In the genomic region with DNA sequence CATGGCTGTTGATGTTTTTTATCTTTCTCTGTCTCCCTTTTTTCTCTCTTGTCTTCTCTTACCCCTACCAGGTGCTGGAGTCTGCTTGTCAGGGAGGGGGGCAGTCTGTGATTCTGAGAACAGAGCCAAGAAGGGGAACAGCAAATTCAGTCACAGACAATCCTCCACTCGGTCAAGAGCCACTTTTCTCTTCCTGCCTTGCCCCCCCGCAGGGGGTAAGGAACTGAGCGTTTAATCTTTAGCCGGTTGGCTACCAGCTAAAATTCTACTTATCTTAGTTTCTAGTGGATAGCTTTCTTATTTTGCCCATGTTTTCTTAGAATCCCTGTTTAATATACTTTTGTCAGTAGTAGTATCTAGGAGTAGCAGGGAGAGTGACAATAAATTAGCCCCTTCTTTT, we compare ENCODE assay signal across 1 cellular context.
TF ChIP-seq lines count a peak whose summit lies in the region.

No MANE protein-coding gene starts in this region.

TF ChIP-seq in H1, 55 proteins besides CTCF, POLR2A, EP300 and RAD21:
- TF ChIP-seq TEAD4 (IDR thresholded peaks at IDR 0.05; ENCODE audit: low read depth, low read length) (no peak), SP1 (IDR thresholded peaks at IDR 0.05; ENCODE audit: low read depth, low read length) (no peak), BRCA1 (IDR thresholded peaks at IDR 0.05; ENCODE audit: low read depth, low read length) (no peak), SRF (IDR thresholded peaks at IDR 0.05; ENCODE audit: low read depth, low read length) (no peak), FOSL1 (IDR thresholded peaks at IDR 0.05; ENCODE audit: insufficient read depth, low read depth, low read length) (no peak), POLR2AphosphoS5 (IDR thresholded peaks at IDR 0.05; ENCODE audit: low read depth, low read length) (no peak), YY1 (IDR thresholded peaks at IDR 0.05; ENCODE audit: low read depth, low read length) (no peak), CHD2 (IDR thresholded peaks at IDR 0.05; ENCODE audit: low read length) (no peak), PHF8 (conservative IDR thresholded peaks at IDR 0.05; ENCODE audit: low read depth, low read length) (no peak), USF2 (IDR thresholded peaks at IDR 0.05; ENCODE audit: low read length) (no peak)
